Comparison of ENCODE assay signal across 21 cellular contexts in genomic region chr6:35557239-35557638, GRCh38. TPM values are rescaled to one million over a fixed set of nuclear protein-coding genes. Genes with fewer than 3 reads are reported as not detected.
A peak's percentile ranks its signal among the peaks of the same experiment; 100 is the strongest.
DNase-seq lines count a peak whose midpoint lies in the region; ATAC-seq, FAIRE-seq and TF ChIP-seq lines count a peak whose summit lies in the region.
"Had no signal": no experiment of that assay in that cellular context is flagged by ENCODE, and none has a peak within 500 bp of the region (broad histone marks: within the 10 kb centered on the region; RNA-seq: fewer than 3 reads in every experiment).

No MANE protein-coding gene starts in this region.

- no peak overlapping the region for H4K5ac ChIP-seq in H1 (ENCODE audit: insufficient read length, low read depth, low read length)

- H3K79me2 ChIP-seq in H1 (ENCODE audit: control insufficient read depth in 1 of 2, insufficient read depth in 2 of 2, low read length in 2 of 2) = no peaks in the 10 kb centered on the region

- H2BK20ac ChIP-seq in H1 (ENCODE audit: low read length) = no peak overlapping the region

- H3K4me3 ChIP-seq in right atrium auricular region = no peak overlapping the region
- H3K4me3 ChIP-seq in H1 (ENCODE audit: extremely low read depth in 1 of 4, insufficient read depth in 2 of 4, low read depth in 3 of 4, low read length in 4 of 4) = no peak overlapping the region
- H3K4me3 ChIP-seq: HAP-1, SJSA1 had no signal

- no peak for FAIRE-seq in H1 (lab: Jason Lieb, UNC)
- FAIRE-seq: A204.1 had no signal

- ATAC-seq in Right ventricle myocardium superior (ENCODE audit: poor library complexity) = peak; percentile 46
- ATAC-seq in HG02970 (IDR thresholded peaks at IDR 0.05; ENCODE audit: low FRiP score, unreplicated experiment) = no peak
- ATAC-seq in activated T-cell treated with anti-CD3 and anti-CD28 coated beads, Interleukin-2, amount 50 U/mL, for 72 hours (replicated peaks in 1 of 2) = no peak

- no peak overlapping the region for H3K14ac ChIP-seq in H1 (ENCODE audit: insufficient read length)

- peaks cover 0 to 4% of the 10 kb centered on the region in 2 donors for H3K9me3 ChIP-seq in right atrium auricular region
- no peaks in the 10 kb centered on the region for H3K9me3 ChIP-seq in H1 (ENCODE audit: insufficient read depth in 2 of 2, low read depth in 1 of 2, low read length in 1 of 2)
- H3K9me3 ChIP-seq: BE2C, HAP-1, SJSA1 had no signal

- no peaks in the 10 kb centered on the region for H3K79me1 ChIP-seq in H1 (ENCODE audit: low read depth, low read length)

- no peaks in the 10 kb centered on the region for H4K20me1 ChIP-seq in H1 (replicated peaks in 1 of 2; ENCODE audit: control insufficient read depth in 1 of 2, insufficient read depth in 2 of 2, low read length in 2 of 2)

- H3K9me3 Mint-ChIP-seq in activated T-cell treated with anti-CD3 and anti-CD28 coated beads, Interleukin-2, amount 50 U/mL, for 72 hours = no peaks in the 10 kb centered on the region

- 0 out of 2 replicates have a peak overlapping the region, but pooled peaks have one; percentile 29 for H2BK15ac ChIP-seq in H1 (ENCODE audit: low read length)

- H3K27me3 ChIP-seq in right atrium auricular region (no peaks in the 10 kb centered on the region), H1 (replicated peaks in 1 of 4; ENCODE audit: control insufficient read depth in 3 of 4, extremely low read depth in 1 of 4, insufficient read depth in 3 of 4, low read length in 3 of 4) (no peaks in the 10 kb centered on the region)
- H3K27me3 ChIP-seq: BE2C had no signal

- no peak overlapping the region for H3K4me3 Mint-ChIP-seq in activated T-cell treated with anti-CD3 and anti-CD28 coated beads, Interleukin-2, amount 50 U/mL, for 72 hours
- H3K4me3 Mint-ChIP-seq: CD4-positive, alpha-beta memory T cell had no signal

- no peak overlapping the region for H3K9ac ChIP-seq in H1 (replicated peaks in 1 of 4; ENCODE audit: extremely low read depth in 1 of 4, low read depth in 3 of 4, low read length in 3 of 4)

- no peak for TF ChIP-seq EP300 in H1 (IDR thresholded peaks at IDR 0.05; ENCODE audit: borderline replicate concordance in 1 of 2, low read depth in 2 of 2, low read length in 2 of 2)

- TF ChIP-seq RAD21 in H1 (IDR thresholded peaks at IDR 0.05 in 1 of 2, conservative IDR thresholded peaks at IDR 0.05 in 1 of 2; ENCODE audit: low read depth in 2 of 2, low read length in 2 of 2) = no peak

- no peaks in the 10 kb centered on the region for H3K27me3 Mint-ChIP-seq in activated T-cell treated with anti-CD3 and anti-CD28 coated beads, Interleukin-2, amount 50 U/mL, for 72 hours (ENCODE audit: low read depth)
- H3K27me3 Mint-ChIP-seq: CD4-positive, alpha-beta memory T cell had no signal

- intact Hi-C loops in Right ventricle myocardium superior (cut with DNase I) = no loop called here
- intact Hi-C loops in posterior cingulate gyrus (cut with DNase I) = no loop called here

- no peaks in the 10 kb centered on the region for H3K23me2 ChIP-seq in H1 (ENCODE audit: low read depth, low read length)

- H3K27ac ChIP-seq in right atrium auricular region = no peak overlapping the region
- no peak overlapping the region for H3K27ac ChIP-seq in H1 (ENCODE audit: low read depth, low read length)
- H3K27ac ChIP-seq: SJSA1 had no signal

- H3K18ac ChIP-seq in H1 (ENCODE audit: extremely low read depth, low read length) = no peak overlapping the region

- no peak overlapping the region for H3K4ac ChIP-seq in H1 (replicated peaks; ENCODE audit: insufficient read length, low read depth, low read length)

- H3K36me3 ChIP-seq in right atrium auricular region (no peaks in the 10 kb centered on the region), H1 (ENCODE audit: control insufficient read depth in 2 of 4, insufficient read depth in 4 of 4, low read length in 3 of 4) (no peaks in the 10 kb centered on the region)
- H3K36me3 ChIP-seq: BE2C, HAP-1, SJSA1 had no signal

- no peak for TF ChIP-seq POLR2A in H1 (IDR thresholded peaks at IDR 0.05; ENCODE audit: control extremely low read depth in 1 of 2, low read depth in 2 of 2, low read length in 2 of 2)

- CTCF ChIA-PET in H1 (lab: Charles Lee; ENCODE audit: partially characterized antibody) = interaction anchor here (1.2 to 24.0 kb wide), 3 partner anchors 9 to 28 kb away, joined by 4 to 521 read pairs (median 5); no protein-coding TSS in a partner anchor

- no peak overlapping the region for H3K23ac ChIP-seq in H1 (ENCODE audit: insufficient read length)

- H3K4me1 Mint-ChIP-seq in activated T-cell treated with anti-CD3 and anti-CD28 coated beads, Interleukin-2, amount 50 U/mL, for 72 hours (ENCODE audit: low read depth) = peaks cover 2% of the 10 kb centered on the region

- WGBS in H1 (ENCODE audit: extremely low coverage in 1 of 2, insufficient coverage in 1 of 2, insufficient read length in 1 of 2, insufficient replicate concordance in 2 of 2, low coverage in 1 of 2, low lambda C conversion rate in 2 of 2, missing lambda C conversion rate in 1 of 2), 2 experiments = 92% methylated on average over 6 of the region's 6 CpGs; no CpG with 5 or more reads in 1 of the 2 experiments

- no peak overlapping the region for H3K56ac ChIP-seq in H1 (replicated peaks; ENCODE audit: insufficient read length, low read depth, low read length)

- peak; percentile 51 for DNase-seq in Right ventricle myocardium superior
- no peak for DNase-seq in right atrium auricular region (ENCODE audit: low spot score)
- no peak for DNase-seq in H1 (ENCODE audit: low read depth in 1 of 2, low spot score in 2 of 2)
- DNase-seq in mucosa of gallbladder (ENCODE audit: low spot score) = peak; percentile 16
- DNase-seq in posterior cingulate gyrus = no peak
- DNase-seq in activated T-cell treated with anti-CD3 and anti-CD28 coated beads, Interleukin-2, amount 50 U/mL, for 72 hours = no peak
- DNase-seq: BE2C; CD4-positive, alpha-beta memory T cell; DMS153; GDM1; MM.1S; NCI-H1694 treated with DMSO at 0.1 percent for 48 hours; NCI-H2227 treated with DMSO at 0.1 percent for 48 hours; NCI-H524; NCI-H82 had no signal

- peaks cover 0 to 2% of the 10 kb centered on the region in 2 donors for H3K4me1 ChIP-seq in right atrium auricular region
- H3K4me1 ChIP-seq in H1 (replicated peaks in 1 of 4; ENCODE audit: control insufficient read depth in 3 of 4, insufficient read depth in 4 of 4, low read length in 3 of 4) = peaks cover 0 to 2% (median 0%) of the 10 kb centered on the region in 4 experiments; a peak in 1 of 7 replicates
- H3K4me1 ChIP-seq: HAP-1, SJSA1 had no signal

- no peak overlapping the region for H4K91ac ChIP-seq in H1 (replicated peaks; ENCODE audit: insufficient read length, low read length)

- H2BK120ac ChIP-seq in H1 (replicated peaks; ENCODE audit: low read depth, low read length) = no peak overlapping the region

- no peak overlapping the region for H2AK5ac ChIP-seq in H1 (ENCODE audit: low read depth, low read length)

- H3K27ac Mint-ChIP-seq in activated T-cell treated with anti-CD3 and anti-CD28 coated beads, Interleukin-2, amount 50 U/mL, for 72 hours = no peak overlapping the region
- H3K27ac Mint-ChIP-seq: CD4-positive, alpha-beta memory T cell had no signal

- H3K4me2 ChIP-seq in H1 (ENCODE audit: insufficient read depth in 1 of 2, low read depth in 2 of 2, low read length in 2 of 2) = no peak overlapping the region

- H4K8ac ChIP-seq in H1 (ENCODE audit: extremely low read depth, insufficient read depth, low read length) = no peak overlapping the region

- no peaks in the 10 kb centered on the region for H3K36me3 Mint-ChIP-seq in activated T-cell treated with anti-CD3 and anti-CD28 coated beads, Interleukin-2, amount 50 U/mL, for 72 hours (ENCODE audit: insufficient read depth in 2 of 2)
- H3K36me3 Mint-ChIP-seq: CD4-positive, alpha-beta memory T cell had no signal

- H2BK12ac ChIP-seq in H1 (ENCODE audit: low read depth, low read length) = no peak overlapping the region

- H2AFZ ChIP-seq in H1 (ENCODE audit: low read length) = no peak overlapping the region

- POLR2A ChIA-PET in H1 (lab: Charles Lee; ENCODE audit: partially characterized antibody) = interaction anchor here (1.0 to 1.1 kb wide), 2 partner anchors 46 to 160 kb away, joined by 3 read pairs; no protein-coding TSS in a partner anchor

- TF ChIP-seq CTCF in right atrium auricular region (IDR thresholded peaks at IDR 0.05) = no peak
- no peak for TF ChIP-seq CTCF in H1 (IDR thresholded peaks at IDR 0.05; ENCODE audit: control extremely low read depth in 1 of 3, insufficient read depth in 1 of 3, low read depth in 1 of 3, low read length in 3 of 3)

- H2BK5ac ChIP-seq in H1 (ENCODE audit: low read depth, low read length) = no peak overlapping the region

TF ChIP-seq in H1, 55 proteins besides CTCF, POLR2A, EP300 and RAD21:
- TF ChIP-seq KDM4A (IDR thresholded peaks at IDR 0.05; ENCODE audit: low read depth, low read length, severe bottlenecking) = no peak

RNA-seq across cellular contexts. Expression of gene TULP1, which starts 44.5 kb away (rescaled TPM):
- total RNA-seq in Right ventricle myocardium superior = not detected
- total RNA-seq in right atrium auricular region = not detected
- 5.0 and 6.8 TPM in 2 replicates for total RNA-seq in H1 (2021; fragmentation: NEBNext Ultra II Directional; extraction: Animal tissue kit (Norgen Biotek cat#: 25700))
- 3.2 and 4.4 TPM in 2 replicates for polyA plus RNA-seq in H1 (2011; rRNA removed)
- 4.1 TPM for polyA plus RNA-seq in H1 (2011; cell fraction: cytosol; rRNA removed)
- 5.5 TPM for polyA plus RNA-seq in H1 (2011; cell fraction: nucleus; rRNA removed)
- polyA plus RNA-seq in H1 (2012, experiment 1 of 2) = 4.6 to 5.8 TPM (median 5.4 TPM) in 4 replicates
- 8.5 TPM for polyA plus RNA-seq in H1 (2012, experiment 2 of 2)
- polyA plus RNA-seq in H1 (2013, experiment 1 of 2) = 4.2 TPM
- polyA plus RNA-seq in H1 (2013, experiment 2 of 2) = 4.4 TPM
- polyA minus RNA-seq in H1 (2011; rRNA and poly(A)+ RNA removed) = 0.32 and 2.4 TPM in 2 replicates
- 1.9 TPM for polyA minus RNA-seq in H1 (2011; cell fraction: cytosol; rRNA and poly(A)+ RNA removed)
- polyA minus RNA-seq in H1 (2011; cell fraction: nucleus; rRNA and poly(A)+ RNA removed) = 4.6 TPM
- total RNA-seq in mucosa of gallbladder = not detected
- not detected for total RNA-seq in activated T-cell treated with anti-CD3 and anti-CD28 coated beads, Interleukin-2, amount 50 U/mL, for 72 hours
- total RNA-seq: CD4-positive, alpha-beta memory T cell; Daoy; LHCN-M2; SJSA1 had no signal
- polyA plus RNA-seq: CD4-positive, alpha-beta memory T cell had no signal

Comparison
In these comparisons a context has a peak if more than half of its experiments do, and no peak if none do; other contexts are left out.
1. DNase-seq: peak in Right ventricle myocardium superior (single experiment) and mucosa of gallbladder (single experiment); none in right atrium auricular region (single experiment), H1 (0 of 2), posterior cingulate gyrus (0 of 10) and activated T-cell treated with anti-CD3 and anti-CD28 coated beads, Interleukin-2, amount 50 U/mL, for 72 hours (0 of 2).